Comparison of ENCODE assay signal across 17 cellular contexts in genomic region chr13:43123856-43124255, GRCh38.
DNase-seq lines count a peak whose midpoint lies in the region; ATAC-seq and TF ChIP-seq lines count a peak whose summit lies in the region.
"Had no signal": no experiment of that assay in that cellular context is flagged by ENCODE, and none has a peak within 500 bp of the region (broad histone marks: within the 10 kb centered on the region; RNA-seq: fewer than 3 reads in every experiment).

No MANE protein-coding gene starts in this region.

- H3K4me3 ChIP-seq in A673 (ENCODE audit: low read depth, low read length, poor library complexity, severe bottlenecking) (no peak overlapping the region), neuronal stem cell (ENCODE audit: low read length in 2 of 2) (no peak overlapping the region), brain microvascular endothelial cell (ENCODE audit: low read depth, low read length) (no peak overlapping the region)
- H3K4me3 ChIP-seq: BLaER1 treated with 17β-estradiol and CSF1 and Interleukin-3, amounts not matched to agents 10 nM and 100 nM had no signal

- intact Hi-C loops in A673 (cut with micrococcal nuclease; ENCODE audit: unreplicated experiment), result no loop called here

- no peak overlapping the region for H3K9ac ChIP-seq in neuronal stem cell (ENCODE audit: low read depth, low read length, poor library complexity)
- H3K9ac ChIP-seq: BLaER1 treated with 17β-estradiol and CSF1 and Interleukin-3, amounts not matched to agents 10 nM and 100 nM had no signal

- no peak overlapping the region for H2BK15ac ChIP-seq in neuronal stem cell (ENCODE audit: low read length)

- H3K9me3 ChIP-seq in A673 (ENCODE audit: low read depth, low read length, poor library complexity, severe bottlenecking) (no peaks in the 10 kb centered on the region), neuronal stem cell (replicated peaks in 1 of 2; ENCODE audit: control insufficient read depth in 2 of 2, insufficient read depth in 1 of 2, low read depth in 1 of 2, low read length in 2 of 2) (peaks cover 0 to 2% of the 10 kb centered on the region in 2 donors)
- H3K9me3 ChIP-seq: BLaER1 treated with 17β-estradiol and CSF1 and Interleukin-3, amounts not matched to agents 10 nM and 100 nM; Caco-2 had no signal

- H2BK12ac ChIP-seq in neuronal stem cell (ENCODE audit: low read length), result no peak overlapping the region

- H2AFZ ChIP-seq in neuronal stem cell (ENCODE audit: low read length), result peak overlapping the region; percentile 56

- H3K36me3 ChIP-seq in A673 (ENCODE audit: insufficient read depth, low read length, poor library complexity, severe bottlenecking) (no peaks in the 10 kb centered on the region), neuronal stem cell (replicated peaks in 1 of 2; ENCODE audit: control insufficient read depth in 2 of 2, insufficient read depth in 2 of 2, low read length in 2 of 2) (no peaks in the 10 kb centered on the region), brain microvascular endothelial cell (replicated peaks) (no peaks in the 10 kb centered on the region)
- H3K36me3 ChIP-seq: BLaER1 treated with 17β-estradiol and CSF1 and Interleukin-3, amounts not matched to agents 10 nM and 100 nM had no signal

- no peak overlapping the region for H2AK5ac ChIP-seq in neuronal stem cell (ENCODE audit: low read depth, low read length)

- no peak for TF ChIP-seq CTCF in A673 (conservative IDR thresholded peaks at IDR 0.05; ENCODE audit: low read depth, low read length)
- TF ChIP-seq CTCF in brain microvascular endothelial cell (IDR thresholded peaks at IDR 0.05; ENCODE audit: low read depth, low read length, missing control alignments), result no peak

- no peak overlapping the region for H3K18ac ChIP-seq in neuronal stem cell (ENCODE audit: low read length)

- H3K4me1 ChIP-seq in A673 (ENCODE audit: insufficient read depth, low read length, poor library complexity, severe bottlenecking) (peaks cover 5% of the 10 kb centered on the region), neuronal stem cell (ENCODE audit: control insufficient read depth in 2 of 2, insufficient read depth in 1 of 2, low read depth in 1 of 2, low read length in 2 of 2) (peaks cover 15 to 16% of the 10 kb centered on the region in 2 donors)
- H3K4me1 ChIP-seq: Caco-2 had no signal

- no peak overlapping the region for H3K23ac ChIP-seq in neuronal stem cell (ENCODE audit: low read depth, low read length, poor library complexity)

- in situ Hi-C loops in brain microvascular endothelial cell (cut with HindIII; ENCODE audit: low pct_ligation_motif_present, low sequenced_read_pairs), result no loop called here

- H3K4me2 ChIP-seq in neuronal stem cell (ENCODE audit: insufficient read depth, low read length, poor library complexity, severe bottlenecking), result no peak overlapping the region
- H3K4me2 ChIP-seq: BLaER1 treated with 17β-estradiol and CSF1 and Interleukin-3, amounts not matched to agents 10 nM and 100 nM had no signal

- H3K14ac ChIP-seq in neuronal stem cell (ENCODE audit: low read length), result no peak overlapping the region

- WGBS in neuronal stem cell (ENCODE audit: extremely low coverage in 2 of 2, insufficient read length in 2 of 2, insufficient replicate concordance in 1 of 2), 2 donors, result no CpG with 5 or more reads among the region's 6 CpGs

- no peak overlapping the region for H4K91ac ChIP-seq in neuronal stem cell (ENCODE audit: low read depth, low read length, poor library complexity)

- no peak for ATAC-seq in GM21619 (IDR thresholded peaks at IDR 0.05; ENCODE audit: unreplicated experiment)
- ATAC-seq: CD8-positive, alpha-beta T cell had no signal

- no peak overlapping the region for H2BK5ac ChIP-seq in neuronal stem cell (ENCODE audit: low read length)

- POLR2A ChIA-PET in A673 (lab: Charles Lee; ENCODE audit: low non-redundant PET), result no interaction called here

- H2BK120ac ChIP-seq in neuronal stem cell (ENCODE audit: low read depth, low read length), result no peak overlapping the region

- no peak overlapping the region for H4K8ac ChIP-seq in neuronal stem cell (ENCODE audit: low read depth, low read length)

- H3K4ac ChIP-seq in neuronal stem cell (ENCODE audit: low read length), result no peak overlapping the region

- BruUV-seq in A673 (replicated peaks; lab: Mats Ljungman, UMichigan), result no TSS peak

- H3K27me3 ChIP-seq in A673 (replicated peaks; ENCODE audit: insufficient read depth, low read depth, low read length, poor library complexity) (no peaks in the 10 kb centered on the region), neuronal stem cell (ENCODE audit: control insufficient read depth in 3 of 3, insufficient read depth in 3 of 3, low read depth in 1 of 3, low read length in 3 of 3) (no peaks in the 10 kb centered on the region), brain microvascular endothelial cell (replicated peaks) (no peaks in the 10 kb centered on the region)

- DNase-seq in A673 (ENCODE audit: low spot score) (peak; percentile 18), dermis blood vessel endothelial cell (peak; percentile 56), lung microvascular endothelial cell (ENCODE audit: low read depth in 2 of 2) (peak; percentile 43 to 68), neuronal stem cell (ENCODE audit: low spot score) (no peak), brain microvascular endothelial cell (no peak)
- no peak for DNase-seq in effector CD4-positive, alpha-beta T cell
- DNase-seq: 8988T; AML-193; Caco-2; Calu3; CD4-positive, alpha-beta T cell; CD8-positive, alpha-beta T cell; DMS79 treated with DMSO at 0.1 percent for 48 hours; GF-D8 had no signal

- CTCF ChIA-PET in A673 (lab: Charles Lee), result interaction anchor here (0.5 kb wide), 1 partner anchor 26 kb away, joined by 3 read pairs; no protein-coding TSS in a partner anchor

- no peak overlapping the region for H3K27ac ChIP-seq in A673 (ENCODE audit: low read depth, low read length, poor library complexity, severe bottlenecking)
- H3K27ac ChIP-seq in neuronal stem cell (replicated peaks; ENCODE audit: low read length), result no peak overlapping the region
- no peak overlapping the region for H3K27ac ChIP-seq in brain microvascular endothelial cell
- H3K27ac ChIP-seq: BLaER1 treated with 17β-estradiol and CSF1 and Interleukin-3, amounts not matched to agents 10 nM and 100 nM; C4-2B had no signal

- H3K79me1 ChIP-seq in neuronal stem cell (ENCODE audit: low read depth, low read length), result no peaks in the 10 kb centered on the region

Comparison
In these comparisons a context has a peak if more than half of its experiments do, and no peak if none do; other contexts are left out.
1. DNase-seq: peak in A673 (single experiment), dermis blood vessel endothelial cell (single experiment) and lung microvascular endothelial cell (2 of 2); none in neuronal stem cell (single experiment), brain microvascular endothelial cell (single experiment) and effector CD4-positive, alpha-beta T cell (single experiment).